ENCODE assay signal across 1 cellular context in genomic region chr15:69523010-69524001, GRCh38.
TF ChIP-seq lines count a peak whose summit lies in the region.

No MANE protein-coding gene starts in this region.

TF ChIP-seq in GM23338, 12 proteins besides CTCF, POLR2A, EP300 and RAD21 (continued from another document):
- TF ChIP-seq REST (IDR thresholded peaks at IDR 0.05; ENCODE audit: unreplicated experiment) = no peak
- no peak for TF ChIP-seq NANOG (IDR thresholded peaks at IDR 0.05; ENCODE audit: borderline replicate concordance)
TF ChIP-seq in GM23338: peak in this region for 0.
